Comparison of ENCODE assay signal across 23 cellular contexts in the genomic region with DNA sequence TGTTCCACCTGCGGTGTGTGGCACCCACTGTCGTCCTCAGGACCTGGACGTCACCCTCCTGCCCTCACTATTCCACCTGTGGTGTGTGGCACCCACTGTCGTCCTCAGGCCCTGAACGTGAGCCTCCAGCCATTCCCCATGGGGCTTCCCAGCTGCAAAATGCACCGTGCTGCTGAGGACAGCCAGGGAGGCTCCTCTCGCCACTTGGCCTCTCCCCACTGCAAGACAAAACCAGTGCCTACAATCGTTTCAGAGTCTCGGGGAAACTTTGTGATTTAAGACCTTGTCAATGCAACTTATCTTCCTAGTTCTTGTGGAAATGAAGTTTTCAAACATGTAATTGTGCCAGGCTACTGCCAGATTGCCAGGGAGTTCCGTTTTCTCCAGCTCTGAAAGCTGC.
"Had no signal": no experiment of that assay in that cellular context is flagged by ENCODE, and none has a peak within 500 bp of the region (broad histone marks: within the 10 kb centered on the region; RNA-seq: fewer than 3 reads in every experiment).

No MANE protein-coding gene starts in this region.

- DNase-seq: naive thymus-derived CD4-positive, alpha-beta T cell; ovary; spleen; stimulated activated CD4-positive, alpha-beta T cell treated with anti-CD3 and anti-CD28 coated beads, Interleukin-4, amount 100 ng/mL, for 1 hour; stimulated activated CD4-positive, alpha-beta T cell treated with anti-CD3 and anti-CD28 coated beads, Interleukin-4, amount 100 ng/mL, for 4 hours; stimulated activated naive CD4-positive, alpha-beta T cell; testis; tibial artery; transverse colon; upper lobe of right lung; uterus had no signal

- H3K27me3 ChIP-seq: neural progenitor cell, neutrophil, ovary, right atrium auricular region, suprapubic skin, testis, transverse colon, upper lobe of right lung, uterus had no signal

- H3K27ac Mint-ChIP-seq: naive thymus-derived CD4-positive, alpha-beta T cell; nephron; neural progenitor cell; stimulated activated naive CD8-positive, alpha-beta T cell treated with anti-CD3 and anti-CD28 coated beads, Interleukin-15, amount 100 ng/mL, for 72 hours; type B pancreatic cell had no signal

- H3K9ac ChIP-seq: neural progenitor cell, parathyroid adenoma had no signal

- H3K79me2 ChIP-seq: parathyroid adenoma had no signal

- H2AFZ ChIP-seq: neural progenitor cell, parathyroid adenoma had no signal

- H3K4me3 Mint-ChIP-seq: nephron; neural progenitor cell; stimulated activated naive CD8-positive, alpha-beta T cell treated with anti-CD3 and anti-CD28 coated beads, Interleukin-15, amount 100 ng/mL, for 72 hours; type B pancreatic cell had no signal

- H3K36me3 ChIP-seq: neural progenitor cell, neutrophil, ovary, prostate gland, right atrium auricular region, spleen, suprapubic skin, tibial artery, transverse colon, upper lobe of right lung, uterus had no signal

- ATAC-seq: sciatic nerve had no signal

- H3K4me1 Mint-ChIP-seq: nephron; neural progenitor cell; stimulated activated naive CD8-positive, alpha-beta T cell treated with anti-CD3 and anti-CD28 coated beads, Interleukin-15, amount 100 ng/mL, for 72 hours had no signal

- H3K9me3 ChIP-seq: neutrophil, ovary, prostate gland, right atrium auricular region, suprapubic skin, testis, tibial artery, transverse colon, upper lobe of right lung, uterus had no signal

- H3K4me2 ChIP-seq: neural progenitor cell, smooth muscle cell had no signal

- H3K4me3 ChIP-seq: neural progenitor cell, ovary, prostate gland, right atrium auricular region, skin epidermis, smooth muscle cell, spleen, suprapubic skin, testis, tibial artery, transverse colon, upper lobe of right lung, uterus had no signal

- H3K4me1 ChIP-seq: neural progenitor cell, parathyroid adenoma, prostate gland, right atrium auricular region, spleen, suprapubic skin, testis, tibial artery, transverse colon, upper lobe of right lung, uterus had no signal

- H3K36me3 Mint-ChIP-seq: naive thymus-derived CD4-positive, alpha-beta T cell; type B pancreatic cell had no signal

- H3K9me3 Mint-ChIP-seq: stimulated activated naive CD8-positive, alpha-beta T cell treated with anti-CD3 and anti-CD28 coated beads, Interleukin-15, amount 100 ng/mL, for 72 hours; type B pancreatic cell had no signal

- H3K27ac ChIP-seq: neural progenitor cell, neutrophil, ovary, parathyroid adenoma, prostate gland, right atrium auricular region, skin epidermis, spleen, suprapubic skin, testis, tibial artery, transverse colon, upper lobe of right lung, uterus had no signal
